ENCODE assay signal across 7 cellular contexts in the genomic region with DNA sequence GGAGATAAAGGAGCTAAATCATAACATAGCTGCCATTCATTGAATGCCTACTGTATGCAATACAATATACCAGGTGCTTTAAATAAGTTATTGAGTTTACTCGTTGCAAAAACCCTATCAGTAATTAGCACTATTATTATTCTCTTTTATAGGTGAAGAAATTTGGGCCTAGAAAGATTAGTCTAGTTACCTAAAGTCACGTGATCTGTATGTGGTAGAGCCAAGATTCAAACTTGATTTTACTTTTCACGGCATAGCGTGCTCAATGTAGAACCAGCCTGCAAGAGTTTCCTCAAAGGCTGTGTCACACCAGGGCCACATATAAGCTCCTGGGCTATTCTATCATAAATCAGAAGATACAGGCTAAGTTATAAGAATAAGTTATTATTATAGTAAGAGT.
"Had no signal": no experiment of that assay in that cellular context is flagged by ENCODE, and none has a peak within 500 bp of the region (broad histone marks: within the 10 kb centered on the region; RNA-seq: fewer than 3 reads in every experiment).

No MANE protein-coding gene starts in this region.

- DNase-seq: GDM1, GF-D8 had no signal

- FAIRE-seq: G401.6, GM12891, GM12892, GM18507, GM19239 had no signal
